In genomic region chr22:25086902-25087282, GRCh38 we compare ENCODE assay signal across 26 cellular contexts.
DNase-seq lines count a peak whose midpoint lies in the region; ATAC-seq and TF ChIP-seq lines count a peak whose summit lies in the region.
"Had no signal": no experiment of that assay in that cellular context is flagged by ENCODE, and none has a peak within 500 bp of the region (broad histone marks: within the 10 kb centered on the region; RNA-seq: fewer than 3 reads in every experiment).

No MANE protein-coding gene starts in this region.

- H4K8ac ChIP-seq in mesenchymal stem cell (ENCODE audit: low read length): no peak overlapping the region
- H4K8ac ChIP-seq in neuronal stem cell (ENCODE audit: low read depth, low read length): no peak overlapping the region

- H2BK5ac ChIP-seq in mesenchymal stem cell (ENCODE audit: low read depth, low read length, poor library complexity, severe bottlenecking) (no peak overlapping the region), neuronal stem cell (ENCODE audit: low read length) (no peak overlapping the region)

- no peak overlapping the region for H2BK120ac ChIP-seq in mesenchymal stem cell (ENCODE audit: low read depth, low read length)
- H2BK120ac ChIP-seq in neuronal stem cell (ENCODE audit: low read depth, low read length): no peak overlapping the region

- H4K91ac ChIP-seq in mesenchymal stem cell (ENCODE audit: low read length): no peak overlapping the region
- H4K91ac ChIP-seq in neuronal stem cell (ENCODE audit: low read depth, low read length, poor library complexity): no peak overlapping the region

- H3K79me1 ChIP-seq in mesenchymal stem cell (replicated peaks; ENCODE audit: low read length, poor library complexity, severe bottlenecking) (no peaks in the 10 kb centered on the region), neuronal stem cell (ENCODE audit: low read depth, low read length) (no peaks in the 10 kb centered on the region)

- peaks cover 48% of the 10 kb centered on the region for H3K4me1 Mint-ChIP-seq in activated CD4-positive, alpha-beta T cell treated with anti-CD3 and anti-CD28 coated beads, Interleukin-2, amount 10 ng/mL, durations not matched to agents 24 days and 14 days
- H3K4me1 Mint-ChIP-seq in stimulated activated naive CD8-positive, alpha-beta T cell treated with anti-CD3 and anti-CD28 coated beads, Interleukin-15, Interleukin-2, amounts not matched to agents 100 ng/mL and 50 ng/mL, for 24 hours (ENCODE audit: low read depth): peaks cover 41% of the 10 kb centered on the region
- no peaks in the 10 kb centered on the region for H3K4me1 Mint-ChIP-seq in WTC11
- H3K4me1 Mint-ChIP-seq: mesothelial cell of epicardium had no signal

- H3K4ac ChIP-seq in mesenchymal stem cell (ENCODE audit: low read depth in 1 of 2, low read length in 2 of 2) (no peak overlapping the region), neuronal stem cell (ENCODE audit: low read length) (no peak overlapping the region)

- H3K23ac ChIP-seq in mesenchymal stem cell (ENCODE audit: low read length in 2 of 2) (no peak overlapping the region), neuronal stem cell (ENCODE audit: low read depth, low read length, poor library complexity) (no peak overlapping the region)

- no peak overlapping the region for H3K14ac ChIP-seq in mesenchymal stem cell (ENCODE audit: low read length in 2 of 2)
- no peak overlapping the region for H3K14ac ChIP-seq in neuronal stem cell (ENCODE audit: low read length)

- no peak overlapping the region for H3K4me2 ChIP-seq in mesenchymal stem cell (ENCODE audit: low read length, poor library complexity, severe bottlenecking)
- no peak overlapping the region for H3K4me2 ChIP-seq in neuronal stem cell (ENCODE audit: insufficient read depth, low read length, poor library complexity, severe bottlenecking)

- no peak overlapping the region for H2BK15ac ChIP-seq in mesenchymal stem cell (ENCODE audit: low read depth, poor library complexity, severe bottlenecking)
- H2BK15ac ChIP-seq in neuronal stem cell (ENCODE audit: low read length): no peak overlapping the region

- POLR2A ChIA-PET in WTC11 (lab: Charles Lee): no interaction called here

- H2AFZ ChIP-seq in mesenchymal stem cell (ENCODE audit: low read depth, low read length): no peak overlapping the region
- no peak overlapping the region for H2AFZ ChIP-seq in neuronal stem cell (ENCODE audit: low read length)
- H2AFZ ChIP-seq: hepatocyte had no signal

- DNase-seq in activated CD4-positive, alpha-beta T cell treated with anti-CD3 and anti-CD28 coated beads, Interleukin-2, amount 10 ng/mL, durations not matched to agents 24 days and 14 days: no peak
- no peak for DNase-seq in activated CD4-positive, alpha-beta T cell treated with anti-CD3 and anti-CD28 coated beads, Interleukin-2, amount 50 U/mL, for 4 hours
- DNase-seq in stimulated activated naive CD8-positive, alpha-beta T cell treated with anti-CD3 and anti-CD28 coated beads, Interleukin-15, Interleukin-2, amounts not matched to agents 100 U/mL and 50 U/mL, for 24 hours: no peak
- DNase-seq in mesenchymal stem cell (no peak), WTC11 (ENCODE audit: low spot score) (no peak), neuronal stem cell (ENCODE audit: low spot score) (no peak)
- DNase-seq: activated naive CD4-positive, alpha-beta T cell treated with anti-CD3 and anti-CD28 coated beads, Interleukin-2, amount 50 U/mL, for 16 hours; DMS153; effector CD4-positive, alpha-beta T cell; foreskin fibroblast; KBM-7; left lung; MM.1S; naive thymus-derived CD8-positive, alpha-beta T cell; NCI-H1417; NCI-H2081; NCI-H345; NCI-H774; pancreas; stimulated activated CD4-positive, alpha-beta T cell treated with anti-CD3 and anti-CD28 coated beads, Interleukin-12 subunit alpha, Interleukin-12 subunit beta, amount 100 ng/mL, for 4 hours; upper lobe of left lung; WERI-Rb-1 had no signal

- H3K27me3 Mint-ChIP-seq in activated CD4-positive, alpha-beta T cell treated with anti-CD3 and anti-CD28 coated beads, Interleukin-2, amount 10 ng/mL, durations not matched to agents 24 days and 14 days: no peaks in the 10 kb centered on the region
- H3K27me3 Mint-ChIP-seq in stimulated activated naive CD8-positive, alpha-beta T cell treated with anti-CD3 and anti-CD28 coated beads, Interleukin-15, Interleukin-2, amounts not matched to agents 100 ng/mL and 50 ng/mL, for 24 hours: no peaks in the 10 kb centered on the region
- H3K27me3 Mint-ChIP-seq in WTC11 (ENCODE audit: low read depth): no peaks in the 10 kb centered on the region
- H3K27me3 Mint-ChIP-seq: naive thymus-derived CD8-positive, alpha-beta T cell had no signal

- no peaks in the 10 kb centered on the region for H3K9me3 Mint-ChIP-seq in activated CD4-positive, alpha-beta T cell treated with anti-CD3 and anti-CD28 coated beads, Interleukin-2, amount 10 ng/mL, durations not matched to agents 24 days and 14 days
- no peaks in the 10 kb centered on the region for H3K9me3 Mint-ChIP-seq in stimulated activated naive CD8-positive, alpha-beta T cell treated with anti-CD3 and anti-CD28 coated beads, Interleukin-15, Interleukin-2, amounts not matched to agents 100 ng/mL and 50 ng/mL, for 24 hours
- H3K9me3 Mint-ChIP-seq in WTC11: no peaks in the 10 kb centered on the region
- H3K9me3 Mint-ChIP-seq: mesothelial cell of epicardium; naive thymus-derived CD8-positive, alpha-beta T cell had no signal

- H2BK12ac ChIP-seq in mesenchymal stem cell (ENCODE audit: low read length in 2 of 2): no peak overlapping the region
- no peak overlapping the region for H2BK12ac ChIP-seq in neuronal stem cell (ENCODE audit: low read length)

- H3K9me3 ChIP-seq in mesenchymal stem cell (ENCODE audit: control insufficient read depth, low read length) (no peaks in the 10 kb centered on the region), neuronal stem cell (replicated peaks in 1 of 2; ENCODE audit: control insufficient read depth in 2 of 2, insufficient read depth in 1 of 2, low read depth in 1 of 2, low read length in 2 of 2) (no peaks in the 10 kb centered on the region)
- H3K9me3 ChIP-seq: left lung, pancreas, upper lobe of left lung had no signal

- intact Hi-C loops in activated CD4-positive, alpha-beta T cell treated with anti-CD3 and anti-CD28 coated beads, Interleukin-2, amount 10 ng/mL, durations not matched to agents 24 days and 14 days (cut with micrococcal nuclease): loop anchor here (1.0 to 2.0 kb wide), 4 partner anchors 11 to 32 kb away; no protein-coding TSS in a partner anchor

- 69% methylated on average over 3 of the region's 5 CpGs for WGBS in mesenchymal stem cell
- WGBS in neuronal stem cell (ENCODE audit: extremely low coverage in 2 of 2, insufficient read length in 2 of 2, insufficient replicate concordance in 1 of 2), 2 donors: no CpG with 5 or more reads among the region's 5 CpGs

- peaks cover 19% of the 10 kb centered on the region for H3K4me1 ChIP-seq in mesenchymal stem cell (ENCODE audit: control insufficient read depth, insufficient read depth, low read depth, low read length)
- peaks cover 0 to 6% of the 10 kb centered on the region in 2 donors for H3K4me1 ChIP-seq in neuronal stem cell (ENCODE audit: control insufficient read depth in 2 of 2, insufficient read depth in 1 of 2, low read depth in 1 of 2, low read length in 2 of 2)

- H2AK5ac ChIP-seq in mesenchymal stem cell (ENCODE audit: low read length, severe bottlenecking) (no peak overlapping the region), neuronal stem cell (ENCODE audit: low read depth, low read length) (no peak overlapping the region)

- no peak overlapping the region for H3K18ac ChIP-seq in mesenchymal stem cell (ENCODE audit: low read depth in 1 of 2, low read length in 2 of 2)
- H3K18ac ChIP-seq in neuronal stem cell (ENCODE audit: low read length): no peak overlapping the region

- no peak overlapping the region for H3K4me3 ChIP-seq in mesenchymal stem cell (ENCODE audit: insufficient read depth in 1 of 2, low read depth in 1 of 2, low read length in 2 of 2)
- H3K4me3 ChIP-seq in neuronal stem cell (ENCODE audit: low read length in 2 of 2): no peak overlapping the region
- H3K4me3 ChIP-seq: hepatocyte, left lung, pancreas, upper lobe of left lung had no signal

- CTCF ChIA-PET in WTC11 (lab: Charles Lee): interaction anchor here (1.8 kb wide), 1 partner anchor 30 kb away, joined by 4 read pairs; no protein-coding TSS in a partner anchor

- TF ChIP-seq CTCF in WTC11 (IDR thresholded peaks at IDR 0.05): no peak

- H3K27ac ChIP-seq in mesenchymal stem cell (ENCODE audit: low read length, poor library complexity, severe bottlenecking) (peak overlapping the region; percentile 34), neuronal stem cell (replicated peaks; ENCODE audit: low read length) (no peak overlapping the region)
- H3K27ac ChIP-seq: left lung, pancreas, upper lobe of left lung, WERI-Rb-1 had no signal

- no peak for ATAC-seq in stimulated activated naive CD8-positive, alpha-beta T cell treated with anti-CD3 and anti-CD28 coated beads, Interleukin-15, Interleukin-2, amounts not matched to agents 100 U/mL and 50 U/mL, for 24 hours
- ATAC-seq in WTC11: no peak
- ATAC-seq in GM21786 (IDR thresholded peaks at IDR 0.05; ENCODE audit: unreplicated experiment): no peak

- H3K9ac ChIP-seq in mesenchymal stem cell (ENCODE audit: low read length) (no peak overlapping the region), neuronal stem cell (ENCODE audit: low read depth, low read length, poor library complexity) (no peak overlapping the region)

- H3K27me3 ChIP-seq in mesenchymal stem cell (ENCODE audit: control insufficient read depth in 1 of 2, insufficient read depth in 1 of 2, low read length in 2 of 2) (no peaks in the 10 kb centered on the region), neuronal stem cell (ENCODE audit: control insufficient read depth in 3 of 3, insufficient read depth in 3 of 3, low read depth in 1 of 3, low read length in 3 of 3) (no peaks in the 10 kb centered on the region)
- H3K27me3 ChIP-seq: hepatocyte, left lung, pancreas, upper lobe of left lung had no signal

- no peak overlapping the region for H3K4me3 Mint-ChIP-seq in activated CD4-positive, alpha-beta T cell treated with anti-CD3 and anti-CD28 coated beads, Interleukin-2, amount 10 ng/mL, durations not matched to agents 24 days and 14 days
- H3K4me3 Mint-ChIP-seq in stimulated activated naive CD8-positive, alpha-beta T cell treated with anti-CD3 and anti-CD28 coated beads, Interleukin-15, Interleukin-2, amounts not matched to agents 100 ng/mL and 50 ng/mL, for 24 hours: no peak overlapping the region
- no peak overlapping the region for H3K4me3 Mint-ChIP-seq in WTC11
- H3K4me3 Mint-ChIP-seq: mesothelial cell of epicardium had no signal

- H3K27ac Mint-ChIP-seq in activated CD4-positive, alpha-beta T cell treated with anti-CD3 and anti-CD28 coated beads, Interleukin-2, amount 10 ng/mL, durations not matched to agents 24 days and 14 days: peak overlapping the region; percentile 82
- H3K27ac Mint-ChIP-seq in stimulated activated naive CD8-positive, alpha-beta T cell treated with anti-CD3 and anti-CD28 coated beads, Interleukin-15, Interleukin-2, amounts not matched to agents 100 ng/mL and 50 ng/mL, for 24 hours: peak overlapping the region; percentile 67
- H3K27ac Mint-ChIP-seq in WTC11: no peak overlapping the region
- H3K27ac Mint-ChIP-seq: mesothelial cell of epicardium had no signal

- no peaks in the 10 kb centered on the region for H3K36me3 ChIP-seq in mesenchymal stem cell (ENCODE audit: control insufficient read depth in 1 of 2, insufficient read depth in 2 of 2, low read depth in 1 of 2, low read length in 2 of 2)
- H3K36me3 ChIP-seq in neuronal stem cell (replicated peaks in 1 of 2; ENCODE audit: control insufficient read depth in 2 of 2, insufficient read depth in 2 of 2, low read length in 2 of 2): no peaks in the 10 kb centered on the region
- H3K36me3 ChIP-seq: left lung, pancreas, upper lobe of left lung, WERI-Rb-1 had no signal

- H3K36me3 Mint-ChIP-seq in activated CD4-positive, alpha-beta T cell treated with anti-CD3 and anti-CD28 coated beads, Interleukin-2, amount 10 ng/mL, durations not matched to agents 24 days and 14 days (ENCODE audit: low read depth): peaks cover 12% of the 10 kb centered on the region
- H3K36me3 Mint-ChIP-seq in stimulated activated naive CD8-positive, alpha-beta T cell treated with anti-CD3 and anti-CD28 coated beads, Interleukin-15, Interleukin-2, amounts not matched to agents 100 ng/mL and 50 ng/mL, for 24 hours (ENCODE audit: low read depth): no peaks in the 10 kb centered on the region
- no peaks in the 10 kb centered on the region for H3K36me3 Mint-ChIP-seq in WTC11
- H3K36me3 Mint-ChIP-seq: mesothelial cell of epicardium; naive thymus-derived CD8-positive, alpha-beta T cell had no signal
